Comparison of ENCODE assay signal across 12 cellular contexts in the genomic region with DNA sequence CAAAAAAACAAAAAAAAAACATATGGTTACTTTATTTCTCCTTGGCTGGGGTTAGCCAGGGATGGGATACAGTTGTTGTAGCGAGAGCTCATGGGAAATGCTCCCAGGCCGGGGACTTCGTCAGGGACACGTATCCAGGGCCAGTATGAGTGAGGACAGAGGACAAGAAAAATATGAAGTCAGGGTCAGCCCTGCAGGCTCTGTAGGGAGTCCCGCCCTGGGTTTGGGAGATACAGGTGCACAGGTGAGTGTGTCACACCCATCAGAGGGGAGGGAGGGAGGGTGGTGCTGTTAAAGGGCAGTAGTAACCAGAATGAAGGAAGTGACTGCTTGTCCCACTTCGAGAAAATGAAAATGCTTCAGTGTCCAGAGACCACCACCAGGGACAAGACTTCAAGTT. TPM values are rescaled to one million over a fixed set of nuclear protein-coding genes. Genes with fewer than 3 reads are reported as not detected.
DNase-seq lines count a peak whose midpoint lies in the region; ATAC-seq and TF ChIP-seq lines count a peak whose summit lies in the region.
"Had no signal": no experiment of that assay in that cellular context is flagged by ENCODE, and none has a peak within 500 bp of the region (broad histone marks: within the 10 kb centered on the region; RNA-seq: fewer than 3 reads in every experiment).

No MANE protein-coding gene starts in this region.

- peak overlapping the region; percentile 76 for H3K27ac Mint-ChIP-seq in Calu3 (ENCODE audit: unreplicated experiment)
- H3K27ac Mint-ChIP-seq in naive thymus-derived CD4-positive, alpha-beta T cell, result peak overlapping the region; percentile 74 to 94 (median 88)

- peaks cover 100% of the 10 kb centered on the region for H4K20me1 ChIP-seq in BLaER1

- no peaks in the 10 kb centered on the region for H3K27me3 Mint-ChIP-seq in Calu3 (ENCODE audit: unreplicated experiment)
- H3K27me3 Mint-ChIP-seq in naive thymus-derived CD4-positive, alpha-beta T cell, result no peaks in the 10 kb centered on the region

- H3K4me2 ChIP-seq in BLaER1, result peak overlapping the region; percentile 15; the same call in 1 of the 2 replicates

- intact Hi-C loops in Calu3 (cut with micrococcal nuclease; ENCODE audit: unreplicated experiment), result no loop called here
- intact Hi-C loops in breast epithelium (cut with DNase I; ENCODE audit: low total_unique reads), result loop anchor here (10.0 kb wide), 2 partner anchors 68 to 158 kb away; no protein-coding TSS in a partner anchor
- intact Hi-C loops in naive thymus-derived CD4-positive, alpha-beta T cell (cut with micrococcal nuclease), result loop anchor here in 1 of 2 donors (10.0 kb wide), 1 partner anchor 228 kb away; no protein-coding TSS in a partner anchor

- H3K4me3 ChIP-seq in BLaER1, result no peak overlapping the region
- no peak overlapping the region for H3K4me3 ChIP-seq in breast epithelium
- no peak overlapping the region for H3K4me3 ChIP-seq in naive thymus-derived CD4-positive, alpha-beta T cell (ENCODE audit: low read length)

- TF ChIP-seq CTCF in Calu3 (IDR thresholded peaks at IDR 0.05; ENCODE audit: unreplicated experiment) (no peak), breast epithelium (IDR thresholded peaks at IDR 0.05) (no peak)

- CTCF ChIA-PET in Calu3 (lab: Charles Lee), result interaction anchor here (0.7 to 1.5 kb wide), 2 partner anchors 48 to 137 kb away, joined by 3 to 5 read pairs; no protein-coding TSS in a partner anchor
- CTCF ChIA-PET in naive thymus-derived CD4-positive, alpha-beta T cell (lab: Charles Lee), result interaction anchor here (0.7 to 6.2 kb wide), 9 partner anchors 15 to 589 kb away, joined by 3 to 181 read pairs (median 4); no protein-coding TSS in a partner anchor

- peak overlapping the region; percentile 60 for H3K27ac ChIP-seq in BLaER1
- peak overlapping the region; percentile 27 to 59 for H3K27ac ChIP-seq in breast epithelium
- peak overlapping the region; percentile 45 for H3K27ac ChIP-seq in naive thymus-derived CD4-positive, alpha-beta T cell (ENCODE audit: low read depth, low read length)

- H3K27me3 ChIP-seq in BLaER1, result no peaks in the 10 kb centered on the region
- no peaks in the 10 kb centered on the region for H3K27me3 ChIP-seq in breast epithelium
- H3K27me3 ChIP-seq in naive thymus-derived CD4-positive, alpha-beta T cell (ENCODE audit: control insufficient read depth in 2 of 2, insufficient read depth in 2 of 2, low read length in 2 of 2), result no peaks in the 10 kb centered on the region

- no peak for DNase-seq in Calu3
- no peak for DNase-seq in breast epithelium (ENCODE audit: low spot score in 2 of 2)
- no peak for DNase-seq in naive thymus-derived CD4-positive, alpha-beta T cell
- no peak for DNase-seq in NCI-H2171 treated with DMSO at 0.1 percent for 48 hours (lab: John Stamatoyannopoulos, UW)
- DNase-seq in LoVo (ENCODE audit: low spot score), result no peak
- DNase-seq in activated CD4-positive, CD25-positive, alpha-beta regulatory T cell treated with anti-CD3 and anti-CD28 coated beads, Interleukin-2, amount 50 U/mL, for 72 hours, result no peak
- DNase-seq: NCI-H1105; NCI-H524; stimulated activated CD4-positive, alpha-beta T cell treated with anti-CD3 and anti-CD28 coated beads, Interleukin-4, amount 100 ng/mL, for 24 hours; T1000 had no signal

- TF ChIP-seq POLR2A in breast epithelium (IDR thresholded peaks at IDR 0.05), result no peak

- peaks cover 8% of the 10 kb centered on the region for H3K9me3 ChIP-seq in BLaER1
- no peaks in the 10 kb centered on the region for H3K9me3 ChIP-seq in breast epithelium
- no peaks in the 10 kb centered on the region for H3K9me3 ChIP-seq in naive thymus-derived CD4-positive, alpha-beta T cell (ENCODE audit: control insufficient read depth in 2 of 3, low read length in 3 of 3)

- H3K9ac ChIP-seq in BLaER1, result no peak overlapping the region

- BruUV-seq in Calu3 (replicated peaks; lab: Mats Ljungman, UMichigan), result no TSS peak

- H3K4me3 Mint-ChIP-seq in Calu3 (ENCODE audit: low read depth, unreplicated experiment), result peak overlapping the region; percentile 20
- H3K4me3 Mint-ChIP-seq in naive thymus-derived CD4-positive, alpha-beta T cell, result no peak overlapping the region

- peaks cover 48% of the 10 kb centered on the region for H3K4me1 Mint-ChIP-seq in Calu3 (ENCODE audit: low read depth, unreplicated experiment)
- H3K4me1 Mint-ChIP-seq in naive thymus-derived CD4-positive, alpha-beta T cell, result peaks cover 32 to 69% (median 61%) of the 10 kb centered on the region in 7 donors

- H3K4me1 ChIP-seq in BLaER1, result peaks cover 45% of the 10 kb centered on the region
- no peaks in the 10 kb centered on the region for H3K4me1 ChIP-seq in breast epithelium
- peaks cover 4 to 8% of the 10 kb centered on the region in 2 donors for H3K4me1 ChIP-seq in naive thymus-derived CD4-positive, alpha-beta T cell (ENCODE audit: control insufficient read depth in 2 of 2, insufficient read depth in 2 of 2, low read length in 2 of 2)

- no peak for ATAC-seq in naive thymus-derived CD4-positive, alpha-beta T cell
- no peak for ATAC-seq in HG03521 (IDR thresholded peaks at IDR 0.05; ENCODE audit: unreplicated experiment)

- peaks cover 81% of the 10 kb centered on the region for H3K36me3 Mint-ChIP-seq in Calu3 (ENCODE audit: insufficient read depth, unreplicated experiment)
- peaks cover under 1 to 14% (median 5%) of the 10 kb centered on the region in 5 donors for H3K36me3 Mint-ChIP-seq in naive thymus-derived CD4-positive, alpha-beta T cell

- no peaks in the 10 kb centered on the region for H3K9me3 Mint-ChIP-seq in Calu3 (ENCODE audit: low read depth, unreplicated experiment)
- no peaks in the 10 kb centered on the region for H3K9me3 Mint-ChIP-seq in naive thymus-derived CD4-positive, alpha-beta T cell

- H3K36me3 ChIP-seq in BLaER1 (peaks cover 85% of the 10 kb centered on the region), breast epithelium (no peaks in the 10 kb centered on the region)
- H3K36me3 ChIP-seq in naive thymus-derived CD4-positive, alpha-beta T cell (ENCODE audit: control insufficient read depth in 2 of 3, insufficient read depth in 3 of 3, low read length in 3 of 3), result peaks cover 0 to 11% (median 3%) of the 10 kb centered on the region in 3 experiments

- POLR2A ChIA-PET in naive thymus-derived CD4-positive, alpha-beta T cell (lab: Charles Lee), result interaction anchor here (1.5 kb wide), 1 partner anchor 45 kb away, joined by 3 read pairs; no protein-coding TSS in a partner anchor

RNA-seq across cellular contexts. Expression of a gene that starts 55.6 kb away (rescaled TPM):
- total RNA-seq in Calu3 (2022), result 0.56 and 1.0 TPM in 2 replicates
- total RNA-seq in breast epithelium, result 1 to 10 TPM; 1.4 to 2.5 (median 2.0) TPM
- total RNA-seq in naive thymus-derived CD4-positive, alpha-beta T cell, result 1 to 10 TPM in 3 of 5 experiments, under 1 TPM in 2; 0.60 to 3.1 (median 1.0) TPM
- polyA plus RNA-seq in naive thymus-derived CD4-positive, alpha-beta T cell, result under 1 TPM in 1 of 2 donors, not detected in 1; 0.06 TPM
